8 cellular contexts compared by ENCODE assay signal in genomic region chr3:125107861-125108567, GRCh38.
DNase-seq lines count a peak whose midpoint lies in the region; ATAC-seq and FAIRE-seq lines count a peak whose summit lies in the region.
"Had no signal": no experiment of that assay in that cellular context is flagged by ENCODE, and none has a peak within 500 bp of the region (broad histone marks: within the 10 kb centered on the region; RNA-seq: fewer than 3 reads in every experiment).

No MANE protein-coding gene starts in this region.

- peak; percentile 63 for ATAC-seq in HG02852 (IDR thresholded peaks at IDR 0.05; ENCODE audit: unreplicated experiment)

- FAIRE-seq in GM18507 (lab: Jason Lieb, UNC): peak; percentile 93

- DNase-seq in GM18507 (ENCODE audit: extremely low spot score, insufficient read length, low read depth) (peak; percentile 52), adipocyte (ENCODE audit: low read depth) (peak; percentile 82), skeletal muscle cell (ENCODE audit: low read depth) (peak; percentile 77), NCI-H128 (lab: John Stamatoyannopoulos, UW; ENCODE audit: unreplicated experiment) (no peak), NCI-H2081 treated with DMSO at 0.1 percent for 48 hours (lab: John Stamatoyannopoulos, UW) (no peak), NCI-H146 treated with DMSO at 0.1 percent for 48 hours (lab: John Stamatoyannopoulos, UW; ENCODE audit: unreplicated experiment) (no peak)
- DNase-seq: activated naive CD4-positive, alpha-beta T cell treated with anti-CD3 and anti-CD28 coated beads for 36 hours had no signal

- no peaks in the 10 kb centered on the region for H3K27me3 ChIP-seq in adipocyte (replicated peaks; ENCODE audit: control insufficient read depth, insufficient read depth, low read length)

- H3K4me1 ChIP-seq in adipocyte (ENCODE audit: control insufficient read depth, insufficient read depth, low read length): peaks cover 46% of the 10 kb centered on the region

- H3K4me3 ChIP-seq in adipocyte (ENCODE audit: low read length) (peak overlapping the region; percentile 14), skeletal muscle cell (ENCODE audit: low read depth, low read length) (no peak overlapping the region)

- no peaks in the 10 kb centered on the region for H3K9me3 ChIP-seq in adipocyte (ENCODE audit: control insufficient read depth, low read length)

- peak overlapping the region; percentile 9 for H3K9ac ChIP-seq in adipocyte (ENCODE audit: low read length)

- H3K36me3 ChIP-seq in adipocyte (ENCODE audit: control insufficient read depth, insufficient read depth, low read length, severe bottlenecking): no peaks in the 10 kb centered on the region

Comparison
In these comparisons a context has a peak if more than half of its experiments do, and no peak if none do; other contexts are left out.
1. DNase-seq: peak in GM18507 (single experiment), adipocyte (single experiment) and skeletal muscle cell (single experiment); none in NCI-H128 (single experiment), NCI-H2081 treated with DMSO at 0.1 percent for 48 hours (single experiment) and NCI-H146 treated with DMSO at 0.1 percent for 48 hours (single experiment).